1 cellular context compared by ENCODE assay signal in genomic region chr21:35984654-35985366, GRCh38.
TF ChIP-seq lines count a peak whose summit lies in the region.

No MANE protein-coding gene starts in this region.

TF ChIP-seq in HepG2, 621 proteins besides CTCF, POLR2A, EP300 and RAD21 (continued from another document and continues in another):
- no peak for TF ChIP-seq NCOA1 (CRISPR knock-in tag; IDR thresholded peaks at IDR 0.05)
- no peak for TF ChIP-seq TAF1 (CRISPR knock-in tag; IDR thresholded peaks at IDR 0.05)
- no peak for TF ChIP-seq SNRNP70 (IDR thresholded peaks at IDR 0.05; ENCODE audit: low read depth, low read length)
- no peak for TF ChIP-seq SKI (IDR thresholded peaks at IDR 0.05; ENCODE audit: partially characterized antibody)
- TF ChIP-seq ZNF781 (CRISPR knock-in tag; IDR thresholded peaks at IDR 0.05; ENCODE audit: borderline replicate concordance, not compliant biosample characterization) = no peak
- no peak for TF ChIP-seq PRDM10 (CRISPR knock-in tag; IDR thresholded peaks at IDR 0.05; ENCODE audit: low read depth)
- no peak for TF ChIP-seq ISX (CRISPR knock-in tag; conservative IDR thresholded peaks at IDR 0.05)
- TF ChIP-seq TFDP1 (CRISPR knock-in tag; IDR thresholded peaks at IDR 0.05; ENCODE audit: borderline replicate concordance) = no peak
- TF ChIP-seq KDM4B (CRISPR knock-in tag; IDR thresholded peaks at IDR 0.05) = no peak
- no peak for TF ChIP-seq ZNF782 (CRISPR knock-in tag; IDR thresholded peaks at IDR 0.05; ENCODE audit: borderline replicate concordance)
- no peak for TF ChIP-seq ZNF333 (CRISPR knock-in tag; IDR thresholded peaks at IDR 0.05; ENCODE audit: borderline replicate concordance)
- TF ChIP-seq E2F5 (CRISPR knock-in tag; conservative IDR thresholded peaks at IDR 0.05) = no peak
- TF ChIP-seq ZSCAN9 (CRISPR knock-in tag; IDR thresholded peaks at IDR 0.05; ENCODE audit: borderline replicate concordance) = no peak
- no peak for TF ChIP-seq HES4 (CRISPR knock-in tag; IDR thresholded peaks at IDR 0.05; ENCODE audit: borderline replicate concordance)
- TF ChIP-seq ETV5 (CRISPR knock-in tag; IDR thresholded peaks at IDR 0.05; ENCODE audit: borderline replicate concordance) = no peak
- TF ChIP-seq RXRA (CRISPR knock-in tag; IDR thresholded peaks at IDR 0.05) = no peak
- no peak for TF ChIP-seq TBL1XR1 (IDR thresholded peaks at IDR 0.05; ENCODE audit: borderline replicate concordance, low read length, partially characterized antibody)
- 0 out of 2 replicates have a peak, but pooled peaks have one; percentile 24 for TF ChIP-seq ZNF709 (CRISPR knock-in tag; IDR thresholded peaks at IDR 0.05)
- no peak for TF ChIP-seq ZMAT5 (CRISPR knock-in tag; IDR thresholded peaks at IDR 0.05; ENCODE audit: borderline replicate concordance, low read depth)
- no peak for TF ChIP-seq BATF2 (CRISPR knock-in tag; IDR thresholded peaks at IDR 0.05)
- TF ChIP-seq ZNF468 (CRISPR knock-in tag; IDR thresholded peaks at IDR 0.05) = no peak
- no peak for TF ChIP-seq ZBTB44 (CRISPR knock-in tag; IDR thresholded peaks at IDR 0.05)
- TF ChIP-seq NFYB (CRISPR knock-in tag; IDR thresholded peaks at IDR 0.05) = no peak
- no peak for TF ChIP-seq LBX2 (CRISPR knock-in tag; IDR thresholded peaks at IDR 0.05; ENCODE audit: borderline replicate concordance)
- TF ChIP-seq REXO4 (CRISPR knock-in tag; IDR thresholded peaks at IDR 0.05; ENCODE audit: borderline replicate concordance) = no peak
- TF ChIP-seq SCMH1 (CRISPR knock-in tag; IDR thresholded peaks at IDR 0.05; ENCODE audit: borderline replicate concordance) = no peak
- no peak for TF ChIP-seq ZNF24 (IDR thresholded peaks at IDR 0.05)
- TF ChIP-seq DBP (CRISPR knock-in tag; IDR thresholded peaks at IDR 0.05; ENCODE audit: not compliant biosample characterization) = no peak
- TF ChIP-seq TCF7L2 (IDR thresholded peaks at IDR 0.05; ENCODE audit: low read depth, low read length) = no peak
- no peak for TF ChIP-seq RNF2 (conservative IDR thresholded peaks at IDR 0.05; ENCODE audit: low read depth)
- no peak for TF ChIP-seq PAF1 (CRISPR knock-in tag; IDR thresholded peaks at IDR 0.05)
- no peak for TF ChIP-seq ZNF879 (CRISPR knock-in tag; IDR thresholded peaks at IDR 0.05)
- no peak for TF ChIP-seq TRIM24 (CRISPR knock-in tag; IDR thresholded peaks at IDR 0.05)
- no peak for TF ChIP-seq ATRX (CRISPR knock-in tag; IDR thresholded peaks at IDR 0.05; ENCODE audit: borderline replicate concordance)
- TF ChIP-seq ZFP82 (CRISPR knock-in tag; IDR thresholded peaks at IDR 0.05; ENCODE audit: borderline replicate concordance) = no peak
- TF ChIP-seq ATF1 (CRISPR knock-in tag; IDR thresholded peaks at IDR 0.05) = no peak
- peak; percentile 54; the same call in 1 of the 2 replicates for TF ChIP-seq ZNF609 (CRISPR knock-in tag; IDR thresholded peaks at IDR 0.05; ENCODE audit: borderline replicate concordance)
- TF ChIP-seq CBX1 (IDR thresholded peaks at IDR 0.05; ENCODE audit: low read depth) = no peak
- TF ChIP-seq TMF1 (CRISPR knock-in tag; IDR thresholded peaks at IDR 0.05; ENCODE audit: low read depth) = no peak
- no peak for TF ChIP-seq SP1 (IDR thresholded peaks at IDR 0.05)
- TF ChIP-seq SP1 (CRISPR knock-in tag; IDR thresholded peaks at IDR 0.05) = no peak
- TF ChIP-seq PCBP2 (optimal IDR thresholded peaks at IDR 0.05; ENCODE audit: low read depth, low read length, poor library complexity, severe bottlenecking) = no peak
- TF ChIP-seq RFXANK (CRISPR knock-in tag; IDR thresholded peaks at IDR 0.05) = no peak
- TF ChIP-seq PHF20 (CRISPR knock-in tag; IDR thresholded peaks at IDR 0.05) = no peak
- TF ChIP-seq KLF12 (CRISPR knock-in tag; IDR thresholded peaks at IDR 0.05; ENCODE audit: borderline replicate concordance) = no peak
- no peak for TF ChIP-seq AHR (CRISPR knock-in tag; IDR thresholded peaks at IDR 0.05)
- no peak for TF ChIP-seq SP2 (CRISPR knock-in tag; IDR thresholded peaks at IDR 0.05)
- TF ChIP-seq NONO (IDR thresholded peaks at IDR 0.05) = no peak
- TF ChIP-seq NONO (CRISPR knock-in tag; conservative IDR thresholded peaks at IDR 0.05) = no peak
- TF ChIP-seq ZZZ3 (CRISPR knock-in tag; IDR thresholded peaks at IDR 0.05; ENCODE audit: borderline replicate concordance) = no peak
- no peak for TF ChIP-seq YEATS2 (CRISPR knock-in tag; IDR thresholded peaks at IDR 0.05; ENCODE audit: borderline replicate concordance)
- no peak for TF ChIP-seq MTA1 (CRISPR knock-in tag; IDR thresholded peaks at IDR 0.05; ENCODE audit: borderline replicate concordance)
- TF ChIP-seq ZNF678 (CRISPR knock-in tag; IDR thresholded peaks at IDR 0.05) = no peak
- TF ChIP-seq ZSCAN12 (CRISPR knock-in tag; IDR thresholded peaks at IDR 0.05) = no peak
- no peak for TF ChIP-seq ZFYVE20 (CRISPR knock-in tag; IDR thresholded peaks at IDR 0.05; ENCODE audit: borderline replicate concordance, low read depth)
- TF ChIP-seq ZBTB39 (CRISPR knock-in tag; IDR thresholded peaks at IDR 0.05) = no peak
- no peak for TF ChIP-seq PHF8 (CRISPR knock-in tag; IDR thresholded peaks at IDR 0.05)
- no peak for TF ChIP-seq MAZ (IDR thresholded peaks at IDR 0.05; ENCODE audit: borderline replicate concordance, low read depth, low read length)
- no peak for TF ChIP-seq MAZ (CRISPR knock-in tag; IDR thresholded peaks at IDR 0.05; ENCODE audit: low read depth)
- TF ChIP-seq ZNF737 (CRISPR knock-in tag; IDR thresholded peaks at IDR 0.05; ENCODE audit: borderline replicate concordance) = no peak
- TF ChIP-seq KMT2B (CRISPR knock-in tag; IDR thresholded peaks at IDR 0.05) = no peak
